In the genomic region with DNA sequence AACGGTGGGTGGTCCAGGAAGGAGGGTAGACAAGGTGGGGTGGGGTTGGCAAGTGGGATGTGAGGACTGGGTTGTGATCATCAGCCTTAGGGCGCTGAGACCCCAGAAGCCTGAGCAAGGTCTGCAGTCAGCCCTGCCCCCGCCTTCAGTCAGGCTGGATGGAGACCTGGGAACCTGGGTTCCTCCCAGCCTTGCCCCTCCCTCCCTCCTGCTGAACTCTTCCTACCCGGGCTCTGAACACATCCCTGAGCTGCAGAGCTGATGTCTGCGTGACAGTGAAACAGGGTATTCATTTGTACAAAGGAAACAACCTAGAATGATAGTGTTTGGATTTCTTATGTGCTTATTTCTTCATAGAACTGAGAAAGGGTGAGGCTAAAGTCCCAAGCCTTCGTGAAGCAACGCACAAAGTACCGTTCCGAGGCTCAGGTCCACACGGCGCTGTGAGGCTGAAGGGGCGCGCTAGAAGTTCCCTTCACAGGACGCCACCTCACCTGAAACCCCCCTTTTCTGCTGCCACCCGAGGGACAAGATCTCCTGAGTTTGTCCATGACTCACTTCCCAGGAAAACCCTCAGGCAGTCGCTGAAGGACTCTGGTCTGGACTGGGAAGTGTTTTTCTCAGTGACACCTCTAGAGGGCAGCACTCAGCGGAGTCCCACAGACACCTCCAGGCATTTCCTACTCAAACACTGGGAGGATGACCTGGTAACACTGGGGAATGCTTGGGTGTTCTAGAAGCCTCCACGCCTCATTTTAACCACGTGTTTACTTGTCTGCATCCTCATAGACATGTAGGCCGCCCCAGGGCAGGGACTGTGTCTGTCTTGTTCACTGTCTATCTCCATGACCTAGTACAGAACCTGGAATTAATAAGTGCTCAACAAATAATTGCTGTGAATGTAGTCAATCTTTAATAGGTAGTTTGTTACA, we compare ENCODE assay signal across 8 cellular contexts. TPM values are rescaled to one million over a fixed set of nuclear protein-coding genes. Genes with fewer than 3 reads are reported as not detected.
A peak's percentile ranks its signal among the peaks of the same experiment; 100 is the strongest.
DNase-seq lines count a peak whose midpoint lies in the region; ATAC-seq lines count a peak whose summit lies in the region.

No MANE protein-coding gene starts in this region.

- peak; percentile 84 for ATAC-seq in HG02678 (IDR thresholded peaks at IDR 0.05; ENCODE audit: unreplicated experiment)
- ATAC-seq in stimulated activated naive B cell treated with anti-CD40 and anti-IgM and Interleukin-4, amounts not matched to agents 10 μg/mL and 1 μg/mL and 100 μg/mL, for 72 hours (replicated peaks), result peak; percentile 68

- no peak overlapping the region for H3K18ac ChIP-seq in mesendoderm (ENCODE audit: low read length)

- H4K8ac ChIP-seq in mesendoderm (ENCODE audit: low read depth, low read length), result no peak overlapping the region

- no peak overlapping the region for H4K5ac ChIP-seq in mesendoderm (ENCODE audit: low read length)

- H3K4me2 ChIP-seq in mesendoderm (ENCODE audit: low read length), result no peak overlapping the region

- DNase-seq in NCI-H2227 (lab: John Stamatoyannopoulos, UW; ENCODE audit: unreplicated experiment), result peak; percentile 30
- no peak for DNase-seq in NCI-H2227 treated with DMSO at 0.1 percent for 48 hours (lab: John Stamatoyannopoulos, UW)
- peak; percentile 31 for DNase-seq in NCI-H2171 treated with DMSO at 0.1 percent for 48 hours (lab: John Stamatoyannopoulos, UW)
- DNase-seq in activated CD4-positive, alpha-beta T cell treated with anti-CD3 and anti-CD28 coated beads for 4 hours, result peak; percentile 26 to 39
- peak; percentile 25 for DNase-seq in effector CD4-positive, alpha-beta T cell
- peak; percentile 93 for DNase-seq in mesendoderm
- peak; percentile 16 for DNase-seq in stimulated activated naive B cell treated with anti-CD40 and anti-IgM and Interleukin-4, amounts not matched to agents 10 μg/mL and 1 μg/mL and 100 μg/mL, for 72 hours

- H3K27me3 ChIP-seq in mesendoderm (ENCODE audit: insufficient read depth, low read length, poor library complexity), result no peaks in the 10 kb centered on the region

- H2BK120ac ChIP-seq in mesendoderm (ENCODE audit: low read depth, low read length), result no peak overlapping the region

- H3K4me1 Mint-ChIP-seq in stimulated activated naive B cell treated with anti-CD40 and anti-IgM and Interleukin-4, amounts not matched to agents 10 μg/mL and 1 μg/mL and 100 μg/mL, for 72 hours, result no peaks in the 10 kb centered on the region

- no peak overlapping the region for H3K27ac ChIP-seq in mesendoderm (ENCODE audit: low read depth, low read length)

- no peak overlapping the region for H2BK5ac ChIP-seq in mesendoderm (ENCODE audit: low read length)

- H3K4ac ChIP-seq in mesendoderm (ENCODE audit: low read depth, low read length), result no peak overlapping the region

- H3K9ac ChIP-seq in mesendoderm (ENCODE audit: low read length), result no peak overlapping the region

- H3K27me3 Mint-ChIP-seq in stimulated activated naive B cell treated with anti-CD40 and anti-IgM and Interleukin-4, amounts not matched to agents 10 μg/mL and 1 μg/mL and 100 μg/mL, for 72 hours, result peaks cover 16 to 41% of the 10 kb centered on the region in 2 donors

- no peak overlapping the region for H3K23ac ChIP-seq in mesendoderm (ENCODE audit: low read length)

- no peaks in the 10 kb centered on the region for H3K79me2 ChIP-seq in mesendoderm (ENCODE audit: control insufficient read depth, insufficient read depth, low read length)

- peak overlapping the region; percentile 70 for H3K56ac ChIP-seq in mesendoderm (ENCODE audit: low read length)

- no peak overlapping the region for H2AK5ac ChIP-seq in mesendoderm (ENCODE audit: low read length)

- no peak overlapping the region for H3K4me3 Mint-ChIP-seq in stimulated activated naive B cell treated with anti-CD40 and anti-IgM and Interleukin-4, amounts not matched to agents 10 μg/mL and 1 μg/mL and 100 μg/mL, for 72 hours

- H3K4me3 ChIP-seq in mesendoderm (ENCODE audit: low read length), result no peak overlapping the region

- H3K9me3 Mint-ChIP-seq in stimulated activated naive B cell treated with anti-CD40 and anti-IgM and Interleukin-4, amounts not matched to agents 10 μg/mL and 1 μg/mL and 100 μg/mL, for 72 hours, result no peaks in the 10 kb centered on the region

- no CpG with 5 or more reads among the region's 20 CpGs for WGBS in mesendoderm (ENCODE audit: extremely low coverage, insufficient coverage, low lambda C conversion rate)

- H3K4me1 ChIP-seq in mesendoderm (ENCODE audit: control insufficient read depth, low read depth, low read length), result no peaks in the 10 kb centered on the region

- H2BK15ac ChIP-seq in mesendoderm (replicated peaks; ENCODE audit: low read depth), result no peak overlapping the region

- H3K79me1 ChIP-seq in mesendoderm (ENCODE audit: low read length), result no peaks in the 10 kb centered on the region

- no peak overlapping the region for H3K27ac Mint-ChIP-seq in stimulated activated naive B cell treated with anti-CD40 and anti-IgM and Interleukin-4, amounts not matched to agents 10 μg/mL and 1 μg/mL and 100 μg/mL, for 72 hours

- no peaks in the 10 kb centered on the region for H3K36me3 ChIP-seq in mesendoderm (ENCODE audit: control insufficient read depth, insufficient read depth, low read length)

- H3K36me3 Mint-ChIP-seq in stimulated activated naive B cell treated with anti-CD40 and anti-IgM and Interleukin-4, amounts not matched to agents 10 μg/mL and 1 μg/mL and 100 μg/mL, for 72 hours, result no peaks in the 10 kb centered on the region

RNA-seq across cellular contexts. Expression of gene GSTA5, which starts 1.2 kb away (rescaled TPM):
- polyA plus RNA-seq in mesendoderm (2013, experiment 1 of 2), result not detected
- polyA plus RNA-seq in mesendoderm (2013, experiment 2 of 2), result not detected

RNA-seq across cellular contexts. Expression of gene GSTA1, which starts 35.8 kb away (rescaled TPM):
- 1.9 TPM for polyA plus RNA-seq in mesendoderm (2013, experiment 1 of 2)
- 1.5 TPM for polyA plus RNA-seq in mesendoderm (2013, experiment 2 of 2)
